In the genomic region with DNA sequence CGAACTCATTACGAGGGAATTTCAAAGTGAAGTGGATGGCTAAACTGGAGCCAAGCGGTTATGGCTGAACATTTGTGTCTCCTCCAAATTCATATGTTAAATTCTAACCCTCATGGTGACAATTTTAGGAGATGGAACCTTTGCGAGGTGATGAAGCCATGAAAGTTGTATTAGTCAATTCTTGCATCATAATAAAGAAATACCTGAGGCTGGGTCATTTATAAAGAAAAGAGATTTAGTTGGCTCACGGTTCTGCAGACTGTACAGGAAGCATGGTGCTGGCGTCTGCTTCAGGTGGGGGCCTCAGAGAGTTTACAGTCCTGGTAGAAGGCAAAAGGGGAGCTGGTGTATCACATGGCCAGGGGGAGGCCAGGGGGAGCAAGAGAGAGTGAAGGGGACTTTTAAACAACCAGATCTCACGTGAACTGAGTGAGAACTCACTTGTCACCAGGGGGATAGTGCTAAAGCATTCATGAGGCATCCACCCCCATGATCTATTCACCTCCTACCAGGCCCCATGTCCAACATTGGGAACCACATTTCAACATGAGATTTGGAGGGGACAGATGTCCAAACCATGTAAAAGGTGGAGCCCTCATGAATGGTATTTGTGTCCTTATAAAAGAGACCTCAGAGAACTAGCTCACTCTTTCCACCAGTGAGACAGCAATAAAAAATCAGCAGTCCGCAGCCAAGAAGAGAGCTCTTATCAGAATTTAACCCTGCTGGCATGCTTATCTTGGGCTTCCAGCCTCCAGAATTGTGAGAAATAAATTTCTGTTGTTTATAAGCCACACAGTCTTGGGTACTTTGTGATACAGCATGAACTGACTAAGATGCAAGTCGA, we compare ENCODE assay signal across 1 cellular context.
TF ChIP-seq lines count a peak whose summit lies in the region.

No MANE protein-coding gene starts in this region.

TF ChIP-seq in K562, 482 proteins besides CTCF, POLR2A, EP300 and RAD21 (continued from another document and continues in another):
- TF ChIP-seq PKNOX1 (IDR thresholded peaks at IDR 0.05) (peak; percentile 33; the same call in 1 of the 2 replicates), HNRNPK (IDR thresholded peaks at IDR 0.05; ENCODE audit: low read depth, low read length, poor library complexity, severe bottlenecking) (no peak), MAFF (IDR thresholded peaks at IDR 0.05; ENCODE audit: low read length) (peak; percentile 68), TRIM28 (IDR thresholded peaks at IDR 0.05) (0 out of 2 replicates have a peak, but pooled peaks have one; percentile 14), ARID3A (IDR thresholded peaks at IDR 0.05; ENCODE audit: borderline replicate concordance, low read depth, low read length) (peak; percentile 96), PTRF (tag; IDR thresholded peaks at IDR 0.05) (no peak), CCNT2 (IDR thresholded peaks at IDR 0.05; ENCODE audit: borderline replicate concordance, extremely low read depth, insufficient read length, low read depth, low read length) (peak; percentile 92), ID3 (CRISPR knock-in tag; IDR thresholded peaks at IDR 0.05) (no peak), ID3 (tag; IDR thresholded peaks at IDR 0.05) (no peak), ZFPM2 (CRISPR knock-in tag; IDR thresholded peaks at IDR 0.05) (no peak), MTF1 (CRISPR knock-in tag; IDR thresholded peaks at IDR 0.05; ENCODE audit: borderline replicate concordance) (no peak), ZNF695 (CRISPR knock-in tag; IDR thresholded peaks at IDR 0.05) (no peak), STAT5A (IDR thresholded peaks at IDR 0.05; ENCODE audit: borderline replicate concordance, low read length) (peak; percentile 77), NR3C1 (CRISPR knock-in tag; IDR thresholded peaks at IDR 0.05) (no peak), RFX1 (IDR thresholded peaks at IDR 0.05) (peak; percentile 50), MYNN (IDR thresholded peaks at IDR 0.05) (peak; percentile 94), MYNN (CRISPR knock-in tag; IDR thresholded peaks at IDR 0.05) (no peak), KDM1A (IDR thresholded peaks at IDR 0.05) (0 out of 4 replicates have a peak, but pooled peaks have one; percentile 27 to 43), NKRF (IDR thresholded peaks at IDR 0.05; ENCODE audit: borderline replicate concordance) (no peak), MCM3 (IDR thresholded peaks at IDR 0.05) (no peak), FOXP1 (CRISPR knock-in tag; IDR thresholded peaks at IDR 0.05) (no peak), NFIC (IDR thresholded peaks at IDR 0.05) (peak; percentile 81), SMARCA4 (IDR thresholded peaks at IDR 0.05) (peak; percentile 96), THRAP3 (IDR thresholded peaks at IDR 0.05; ENCODE audit: borderline replicate concordance) (no peak), ZNF75A (CRISPR knock-in tag; IDR thresholded peaks at IDR 0.05) (no peak), NBN (IDR thresholded peaks at IDR 0.05; ENCODE audit: low read depth) (0 out of 2 replicates have a peak, but pooled peaks have one; percentile 54), PRMT5 (CRISPR knock-in tag; IDR thresholded peaks at IDR 0.05) (no peak), RBM17 (IDR thresholded peaks at IDR 0.05; ENCODE audit: borderline replicate concordance, low read depth, low read length) (no peak), CREM (IDR thresholded peaks at IDR 0.05; ENCODE audit: low read depth) (0 out of 2 replicates have a peak, but pooled peaks have one; percentile 20), TCFL5 (CRISPR knock-in tag; conservative IDR thresholded peaks at IDR 0.05) (no peak), CHAMP1 (IDR thresholded peaks at IDR 0.05) (peak; percentile 68), KLF10 (CRISPR knock-in tag; IDR thresholded peaks at IDR 0.05) (no peak), FOXM1 (IDR thresholded peaks at IDR 0.05; ENCODE audit: low read depth) (peak; percentile 85), FOXM1 (CRISPR knock-in tag; IDR thresholded peaks at IDR 0.05; ENCODE audit: low read depth) (no peak), HMG20A (CRISPR knock-in tag; conservative IDR thresholded peaks at IDR 0.05) (no peak), HEY1 (CRISPR knock-in tag; IDR thresholded peaks at IDR 0.05; ENCODE audit: borderline replicate concordance) (no peak), TRIM25 (IDR thresholded peaks at IDR 0.05; ENCODE audit: borderline replicate concordance) (no peak), TRIM24 (IDR thresholded peaks at IDR 0.05) (peak; percentile 76 to 87), TBL1XR1 (IDR thresholded peaks at IDR 0.05; ENCODE audit: low read length in 2 of 2) (peak in 1 of 2 experiments; percentile 49; a peak in 2 of 4 replicates), RCOR1 (IDR thresholded peaks at IDR 0.05; ENCODE audit: borderline replicate concordance in 1 of 2, low read depth in 2 of 2, low read length in 2 of 2) (peak in 1 of 2 experiments; percentile 32; a peak in 1 of 4 replicates), U2AF1 (optimal IDR thresholded peaks at IDR 0.05; ENCODE audit: low read depth, low read length) (no peak), POLR2AphosphoS5 (IDR thresholded peaks at IDR 0.05; ENCODE audit: control insufficient read depth, insufficient read depth, low read depth, low read length) (peak; percentile 79), FOSL1 (tag; conservative IDR thresholded peaks at IDR 0.05) (0 out of 2 replicates have a peak, but pooled peaks have one; percentile 36), FOXK2 (conservative IDR thresholded peaks at IDR 0.05 in 1 of 2, IDR thresholded peaks at IDR 0.05 in 1 of 2; ENCODE audit: low read depth in 2 of 2) (peak; percentile 24 to 56; a peak in 1 of 4 replicates), CREB3 (tag; conservative IDR thresholded peaks at IDR 0.05; ENCODE audit: low read depth) (no peak), FOXA3 (CRISPR knock-in tag; conservative IDR thresholded peaks at IDR 0.05 in 1 of 2, IDR thresholded peaks at IDR 0.05 in 1 of 2) (no peak), TAL1 (IDR thresholded peaks at IDR 0.05) (peak; percentile 95), HNRNPLL (IDR thresholded peaks at IDR 0.05; ENCODE audit: low read depth, low read length, poor library complexity, severe bottlenecking) (no peak), SMARCE1 (IDR thresholded peaks at IDR 0.05) (peak; percentile 90), CC2D1A (IDR thresholded peaks at IDR 0.05) (peak; percentile 75), CSDE1 (IDR thresholded peaks at IDR 0.05) (no peak), ZNF764 (CRISPR knock-in tag; IDR thresholded peaks at IDR 0.05; ENCODE audit: low read depth) (no peak), NFRKB (IDR thresholded peaks at IDR 0.05; ENCODE audit: low read depth) (no peak), NR2C1 (IDR thresholded peaks at IDR 0.05) (no peak), NR2C1 (tag; IDR thresholded peaks at IDR 0.05) (no peak), SOX6 (IDR thresholded peaks at IDR 0.05) (peak; percentile 77)
- TF ChIP-seq, protein P1, sequence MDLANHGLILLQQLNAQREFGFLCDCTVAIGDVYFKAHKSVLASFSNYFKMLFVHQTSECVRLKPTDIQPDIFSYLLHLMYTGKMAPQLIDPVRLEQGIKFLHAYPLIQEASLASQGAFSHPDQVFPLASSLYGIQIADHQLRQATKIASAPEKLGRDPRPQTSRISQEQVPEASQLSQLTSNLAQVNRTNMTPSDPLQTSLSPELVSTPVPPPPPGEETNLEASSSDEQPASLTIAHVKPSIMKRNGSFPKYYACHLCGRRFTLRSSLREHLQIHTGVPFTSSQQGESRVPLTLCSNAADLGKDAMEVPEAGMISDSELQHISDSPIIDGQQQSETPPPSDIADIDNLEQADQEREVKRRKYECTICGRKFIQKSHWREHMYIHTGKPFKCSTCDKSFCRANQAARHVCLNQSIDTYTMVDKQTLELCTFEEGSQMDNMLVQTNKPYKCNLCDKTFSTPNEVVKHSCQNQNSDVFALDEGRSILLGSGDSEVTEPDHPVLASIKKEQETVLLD (IDR thresholded peaks at IDR 0.05): 0 out of 2 replicates have a peak, but pooled peaks have one; percentile 41
- TF ChIP-seq, protein P2, sequence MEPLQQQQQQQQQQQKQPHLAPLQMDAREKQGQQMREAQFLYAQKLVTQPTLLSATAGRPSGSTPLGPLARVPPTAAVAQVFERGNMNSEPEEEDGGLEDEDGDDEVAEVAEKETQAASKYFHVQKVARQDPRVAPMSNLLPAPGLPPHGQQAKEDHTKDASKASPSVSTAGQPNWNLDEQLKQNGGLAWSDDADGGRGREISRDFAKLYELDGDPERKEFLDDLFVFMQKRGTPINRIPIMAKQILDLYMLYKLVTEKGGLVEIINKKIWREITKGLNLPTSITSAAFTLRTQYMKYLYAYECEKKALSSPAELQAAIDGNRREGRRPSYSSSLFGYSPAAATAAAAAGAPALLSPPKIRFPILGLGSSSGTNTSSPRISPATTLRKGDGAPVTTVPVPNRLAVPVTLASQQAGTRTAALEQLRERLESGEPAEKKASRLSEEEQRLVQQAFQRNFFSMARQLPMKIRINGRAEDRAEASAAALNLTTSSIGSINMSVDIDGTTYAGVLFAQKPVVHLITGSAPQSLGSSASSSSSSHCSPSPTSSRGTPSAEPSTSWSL (CRISPR knock-in tag; IDR thresholded peaks at IDR 0.05; ENCODE audit: borderline replicate concordance): no peak
